ENCODE assay signal across 8 cellular contexts in genomic region chr19:16896098-16896912, GRCh38. TPM values are rescaled to one million over a fixed set of nuclear protein-coding genes. Genes with fewer than 3 reads are reported as not detected.
DNase-seq lines count a peak whose midpoint lies in the region; ATAC-seq and TF ChIP-seq lines count a peak whose summit lies in the region.

No MANE protein-coding gene starts in this region.

- no peak overlapping the region for H3K4me3 ChIP-seq in KMS-11 (IDR thresholded peaks at IDR 0.05; ENCODE audit: insufficient read depth, low read depth, low read length)
- H3K4me3 ChIP-seq in neuronal stem cell (ENCODE audit: low read length in 2 of 2) = peak overlapping the region; percentile 33 to 79

- peak overlapping the region; percentile 66; the same call in 1 of the 2 replicates for H3K4me2 ChIP-seq in KMS-11
- peak overlapping the region; percentile 98 for H3K4me2 ChIP-seq in neuronal stem cell (ENCODE audit: insufficient read depth, low read length, poor library complexity, severe bottlenecking)

- H3K4me1 ChIP-seq in KMS-11 (ENCODE audit: low read depth, poor library complexity, severe bottlenecking) (peaks cover 43% of the 10 kb centered on the region), neuronal stem cell (ENCODE audit: control insufficient read depth in 2 of 2, insufficient read depth in 1 of 2, low read depth in 1 of 2, low read length in 2 of 2) (peaks cover 5 to 9% of the 10 kb centered on the region in 2 donors)

- H3K79me1 ChIP-seq in neuronal stem cell (ENCODE audit: low read depth, low read length) = peaks cover 4% of the 10 kb centered on the region

- H3K4me1 Mint-ChIP-seq in effector memory CD8-positive, alpha-beta T cell (ENCODE audit: low read depth in 2 of 2) = peaks cover 4 to 17% of the 10 kb centered on the region in 2 donors

- 0 out of 2 replicates have a peak, but pooled peaks cover 3% of the 10 kb centered on the region for H3K79me2 ChIP-seq in KMS-11 (ENCODE audit: insufficient read depth, low read depth)

- TF ChIP-seq CTCF in KMS-11 (conservative IDR thresholded peaks at IDR 0.05; ENCODE audit: low read depth, low read length) = no peak

- H3K9ac ChIP-seq in KMS-11 = no peak overlapping the region
- peak overlapping the region; percentile 91 for H3K9ac ChIP-seq in neuronal stem cell (ENCODE audit: low read depth, low read length, poor library complexity)

- H2BK15ac ChIP-seq in neuronal stem cell (ENCODE audit: low read length) = peak overlapping the region; percentile 97

- H2BK5ac ChIP-seq in neuronal stem cell (ENCODE audit: low read length) = peak overlapping the region; percentile 90

- H3K27ac ChIP-seq in KMS-11 (no peak overlapping the region), neuronal stem cell (replicated peaks; ENCODE audit: low read length) (no peak overlapping the region)

- no peaks in the 10 kb centered on the region for H4K20me1 ChIP-seq in KMS-11 (ENCODE audit: insufficient read depth)

- peak overlapping the region; percentile 95 for H3K23ac ChIP-seq in neuronal stem cell (ENCODE audit: low read depth, low read length, poor library complexity)

- H3K4me3 Mint-ChIP-seq in effector memory CD8-positive, alpha-beta T cell = peak overlapping the region; percentile 68 to 79

- peaks cover 0 to 16% of the 10 kb centered on the region in 2 donors for H3K27me3 Mint-ChIP-seq in effector memory CD8-positive, alpha-beta T cell

- H2AFZ ChIP-seq in KMS-11 (ENCODE audit: low read depth) (no peak overlapping the region), neuronal stem cell (ENCODE audit: low read length) (peak overlapping the region; percentile 86)

- H2BK120ac ChIP-seq in neuronal stem cell (ENCODE audit: low read depth, low read length) = no peak overlapping the region

- H3K27ac Mint-ChIP-seq in effector memory CD8-positive, alpha-beta T cell = peak overlapping the region in 1 of 2 donors; percentile 55

- no peaks in the 10 kb centered on the region for H3K9me3 Mint-ChIP-seq in effector memory CD8-positive, alpha-beta T cell

- H4K91ac ChIP-seq in neuronal stem cell (ENCODE audit: low read depth, low read length, poor library complexity) = no peak overlapping the region

- peaks cover 16% of the 10 kb centered on the region for H3K36me3 Mint-ChIP-seq in effector memory CD8-positive, alpha-beta T cell (ENCODE audit: insufficient read depth)

- H3K36me3 ChIP-seq in KMS-11 (ENCODE audit: insufficient read depth) (no peaks in the 10 kb centered on the region), neuronal stem cell (replicated peaks in 1 of 2; ENCODE audit: control insufficient read depth in 2 of 2, insufficient read depth in 2 of 2, low read length in 2 of 2) (no peaks in the 10 kb centered on the region)

- no peaks in the 10 kb centered on the region for H3K9me3 ChIP-seq in neuronal stem cell (replicated peaks in 1 of 2; ENCODE audit: control insufficient read depth in 2 of 2, insufficient read depth in 1 of 2, low read depth in 1 of 2, low read length in 2 of 2)

- H3K27me3 ChIP-seq in KMS-11 (ENCODE audit: insufficient read depth, low read depth) (no peaks in the 10 kb centered on the region), neuronal stem cell (ENCODE audit: control insufficient read depth in 3 of 3, insufficient read depth in 3 of 3, low read depth in 1 of 3, low read length in 3 of 3) (peaks cover 0 to 24% (median 7%) of the 10 kb centered on the region in 3 experiments)

- H3K4ac ChIP-seq in neuronal stem cell (ENCODE audit: low read length) = peak overlapping the region; percentile 84

- H2BK12ac ChIP-seq in neuronal stem cell (ENCODE audit: low read length) = no peak overlapping the region

- H4K8ac ChIP-seq in neuronal stem cell (ENCODE audit: low read depth, low read length) = no peak overlapping the region

- peak overlapping the region; percentile 96 for H3K18ac ChIP-seq in neuronal stem cell (ENCODE audit: low read length)

- peak overlapping the region; percentile 95 for H2AK5ac ChIP-seq in neuronal stem cell (ENCODE audit: low read depth, low read length)

- no CpG with 5 or more reads among the region's 58 CpGs for WGBS in neuronal stem cell (ENCODE audit: extremely low coverage in 2 of 2, insufficient read length in 2 of 2, insufficient replicate concordance in 1 of 2), 2 donors

- ATAC-seq in GM21381 (IDR thresholded peaks at IDR 0.05; ENCODE audit: unreplicated experiment) = peak; percentile 11
- ATAC-seq in effector memory CD8-positive, alpha-beta T cell (replicated peaks) = peak; percentile 13
- ATAC-seq in HG03378 (IDR thresholded peaks at IDR 0.05; ENCODE audit: unreplicated experiment) = no peak

- peak overlapping the region; percentile 89 for H3K14ac ChIP-seq in neuronal stem cell (ENCODE audit: low read length)

- DNase-seq in effector memory CD8-positive, alpha-beta T cell = peak in 1 of 3 experiments; percentile 22
- peak; percentile 27 for DNase-seq in neuronal stem cell (ENCODE audit: low spot score)
- no peak for DNase-seq in midbrain (lab: John Stamatoyannopoulos, UW)
- DNase-seq in MV-4-11 (lab: John Stamatoyannopoulos, UW) = no peak
- DNase-seq in NCI-H1436 treated with DMSO at 0.1 percent for 48 hours (lab: John Stamatoyannopoulos, UW) = no peak

RNA-seq across cellular contexts. Expression of gene F2RL3, which starts 7.5 kb away (rescaled TPM):
- polyA plus RNA-seq in neuronal stem cell (2013, experiment 1 of 2) = not detected
- not detected for polyA plus RNA-seq in neuronal stem cell (2013, experiment 2 of 2)
